14 cellular contexts compared by ENCODE assay signal in the genomic region with DNA sequence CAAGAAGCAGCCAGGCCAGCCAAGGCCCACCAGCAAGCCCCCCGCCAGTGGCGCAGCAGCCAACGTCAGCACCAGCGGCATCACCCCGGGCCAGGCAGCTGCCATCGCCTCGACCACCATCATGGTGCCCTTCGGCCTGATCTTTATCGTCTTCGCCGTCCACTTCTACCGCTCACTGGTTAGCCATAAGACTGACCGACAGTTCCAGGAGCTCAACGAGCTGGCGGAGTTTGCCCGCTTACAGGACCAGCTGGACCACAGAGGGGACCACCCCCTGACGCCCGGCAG. TPM values are rescaled to one million over a fixed set of nuclear protein-coding genes. Genes with fewer than 3 reads are reported as not detected.
DNase-seq lines count a peak whose midpoint lies in the region; ATAC-seq and TF ChIP-seq lines count a peak whose summit lies in the region.
"Had no signal": no experiment of that assay in that cellular context is flagged by ENCODE, and none has a peak within 500 bp of the region (broad histone marks: within the 10 kb centered on the region; RNA-seq: fewer than 3 reads in every experiment).

No MANE protein-coding gene starts in this region.

- H3K27ac Mint-ChIP-seq in activated T-cell treated with anti-CD3 and anti-CD28 coated beads, Interleukin-2, amount 50 U/mL, for 24 hours = peak overlapping the region; percentile 83
- H3K27ac Mint-ChIP-seq in CD4-positive, alpha-beta T cell = peak overlapping the region; percentile 42
- H3K27ac Mint-ChIP-seq in endodermal cell = peak overlapping the region; percentile 26
- H3K27ac Mint-ChIP-seq in activated CD4-positive, alpha-beta memory T cell treated with anti-CD3 and anti-CD28 coated beads for 36 hours = no peak overlapping the region

- 94 to 97% methylated on average over 14 to 18 of the region's 18 CpGs for WGBS in endodermal cell (ENCODE audit: insufficient coverage in 1 of 2, insufficient read length in 1 of 2), 2 experiments

- TF ChIP-seq CTCF in CD4-positive, alpha-beta T cell (IDR thresholded peaks at IDR 0.05) = no peak
- no peak for TF ChIP-seq CTCF in RWPE1 (conservative IDR thresholded peaks at IDR 0.05; ENCODE audit: low read depth)
- no peak for TF ChIP-seq CTCF in endodermal cell (conservative IDR thresholded peaks at IDR 0.05)

- no peaks in the 10 kb centered on the region for H3K27me3 Mint-ChIP-seq in activated T-cell treated with anti-CD3 and anti-CD28 coated beads, Interleukin-2, amount 50 U/mL, for 24 hours
- no peaks in the 10 kb centered on the region for H3K27me3 Mint-ChIP-seq in activated T-cell treated with anti-CD3 and anti-CD28 coated beads, Interleukin-2, amount 50 U/mL, for 4 hours (ENCODE audit: low read depth)
- no peaks in the 10 kb centered on the region for H3K27me3 Mint-ChIP-seq in CD4-positive, alpha-beta T cell
- H3K27me3 Mint-ChIP-seq in endodermal cell (ENCODE audit: insufficient read depth) = no peaks in the 10 kb centered on the region
- H3K27me3 Mint-ChIP-seq in activated CD4-positive, alpha-beta memory T cell treated with anti-CD3 and anti-CD28 coated beads for 36 hours = no peaks in the 10 kb centered on the region

- POLR2A ChIA-PET in CD4-positive, alpha-beta T cell (lab: Charles Lee) = interaction anchor here (1.1 to 1.2 kb wide), 2 partner anchors 15 to 27 kb away, joined by 3 read pairs; a partner anchor contains a TSS
- POLR2A ChIA-PET in RWPE1 (lab: Yijun Ruan, JAX; ENCODE audit: low non-redundant PET) = no interaction called here
- POLR2A ChIA-PET in activated CD4-positive, alpha-beta memory T cell treated with anti-CD3 and anti-CD28 coated beads for 36 hours (lab: Charles Lee) = no interaction called here

- no peaks in the 10 kb centered on the region for H3K4me1 ChIP-seq in endodermal cell (ENCODE audit: control insufficient read depth, insufficient read depth, low read length)
- H3K4me1 ChIP-seq: BE2C had no signal

- peak overlapping the region; percentile 1 for H3K27ac ChIP-seq in CD4-positive, alpha-beta T cell (ENCODE audit: low read depth, low read length)
- peak overlapping the region; percentile 8; the same call in 1 of the 2 replicates for H3K27ac ChIP-seq in RWPE1
- H3K27ac ChIP-seq in endodermal cell (ENCODE audit: low read depth, low read length) = no peak overlapping the region
- H3K27ac ChIP-seq: Peyer's patch had no signal

- peaks cover 32% of the 10 kb centered on the region for H3K36me3 ChIP-seq in endodermal cell (ENCODE audit: control insufficient read depth, insufficient read depth, low read length)

- DNase-seq in activated T-cell treated with anti-CD3 and anti-CD28 coated beads, Interleukin-2, amount 50 U/mL, for 24 hours = no peak
- no peak for DNase-seq in activated T-cell treated with anti-CD3 and anti-CD28 coated beads, Interleukin-2, amount 50 U/mL, for 4 hours
- no peak for DNase-seq in CD4-positive, alpha-beta T cell
- DNase-seq in RWPE1 (ENCODE audit: low spot score) = no peak
- DNase-seq in endodermal cell = peak; percentile 50
- no peak for DNase-seq in activated CD4-positive, alpha-beta memory T cell treated with anti-CD3 and anti-CD28 coated beads for 36 hours
- no peak for DNase-seq in NCI-H2171 treated with DMSO at 0.1 percent for 48 hours (lab: John Stamatoyannopoulos, UW)
- no peak for DNase-seq in SW480 (ENCODE audit: low spot score)
- DNase-seq: BE2C, GOT3, Kasumi-1, NCI-H187 treated with DMSO at 0.1 percent for 48 hours, Peyer's patch, SHP77 treated with DMSO at 0.1 percent for 48 hours had no signal

- no peaks in the 10 kb centered on the region for H3K9me3 Mint-ChIP-seq in activated T-cell treated with anti-CD3 and anti-CD28 coated beads, Interleukin-2, amount 50 U/mL, for 24 hours
- H3K9me3 Mint-ChIP-seq in activated T-cell treated with anti-CD3 and anti-CD28 coated beads, Interleukin-2, amount 50 U/mL, for 4 hours = no peaks in the 10 kb centered on the region
- H3K9me3 Mint-ChIP-seq in CD4-positive, alpha-beta T cell = no peaks in the 10 kb centered on the region
- peaks cover 4% of the 10 kb centered on the region for H3K9me3 Mint-ChIP-seq in endodermal cell
- no peaks in the 10 kb centered on the region for H3K9me3 Mint-ChIP-seq in activated CD4-positive, alpha-beta memory T cell treated with anti-CD3 and anti-CD28 coated beads for 36 hours

- peaks cover 28% of the 10 kb centered on the region for H3K4me1 Mint-ChIP-seq in activated T-cell treated with anti-CD3 and anti-CD28 coated beads, Interleukin-2, amount 50 U/mL, for 24 hours (ENCODE audit: low read depth)
- H3K4me1 Mint-ChIP-seq in activated T-cell treated with anti-CD3 and anti-CD28 coated beads, Interleukin-2, amount 50 U/mL, for 4 hours (ENCODE audit: low read depth) = peaks cover 28% of the 10 kb centered on the region
- peaks cover 40% of the 10 kb centered on the region for H3K4me1 Mint-ChIP-seq in CD4-positive, alpha-beta T cell (ENCODE audit: low read depth)
- no peaks in the 10 kb centered on the region for H3K4me1 Mint-ChIP-seq in endodermal cell
- peaks cover 25% of the 10 kb centered on the region for H3K4me1 Mint-ChIP-seq in activated CD4-positive, alpha-beta memory T cell treated with anti-CD3 and anti-CD28 coated beads for 36 hours (ENCODE audit: low read depth)

- no peaks in the 10 kb centered on the region for H3K9me3 ChIP-seq in CD4-positive, alpha-beta T cell (ENCODE audit: control insufficient read depth, low read length)
- no peaks in the 10 kb centered on the region for H3K9me3 ChIP-seq in endodermal cell (ENCODE audit: control insufficient read depth, low read length)
- H3K9me3 ChIP-seq: BE2C, Peyer's patch had no signal

- peaks cover 61% of the 10 kb centered on the region for H3K36me3 Mint-ChIP-seq in activated T-cell treated with anti-CD3 and anti-CD28 coated beads, Interleukin-2, amount 50 U/mL, for 24 hours (ENCODE audit: low read depth)
- H3K36me3 Mint-ChIP-seq in activated T-cell treated with anti-CD3 and anti-CD28 coated beads, Interleukin-2, amount 50 U/mL, for 4 hours (ENCODE audit: insufficient read depth) = peaks cover 11% of the 10 kb centered on the region
- peaks cover 58% of the 10 kb centered on the region for H3K36me3 Mint-ChIP-seq in CD4-positive, alpha-beta T cell (ENCODE audit: low read depth)
- H3K36me3 Mint-ChIP-seq in endodermal cell (ENCODE audit: low read depth) = peaks cover 47% of the 10 kb centered on the region
- peaks cover 20% of the 10 kb centered on the region for H3K36me3 Mint-ChIP-seq in activated CD4-positive, alpha-beta memory T cell treated with anti-CD3 and anti-CD28 coated beads for 36 hours

- CTCF ChIA-PET in CD4-positive, alpha-beta T cell (lab: Charles Lee) = no interaction called here
- CTCF ChIA-PET in RWPE1 (lab: Yijun Ruan, JAX) = no interaction called here
- CTCF ChIA-PET in activated CD4-positive, alpha-beta memory T cell treated with anti-CD3 and anti-CD28 coated beads for 36 hours (lab: Charles Lee) = interaction anchor here (0.7 to 1.1 kb wide), 2 partner anchors 27 to 40 kb away, joined by 3 read pairs; no protein-coding TSS in a partner anchor

- intact Hi-C loops in CD4-positive, alpha-beta T cell (cut with DNase I, micrococcal nuclease) = no loop called here
- intact Hi-C loops in activated CD4-positive, alpha-beta memory T cell treated with anti-CD3 and anti-CD28 coated beads for 36 hours (cut with micrococcal nuclease) = no loop called here

- no peak overlapping the region for H3K4me3 ChIP-seq in endodermal cell (ENCODE audit: low read length)
- H3K4me3 ChIP-seq: Peyer's patch had no signal

- H3K4me3 Mint-ChIP-seq in activated T-cell treated with anti-CD3 and anti-CD28 coated beads, Interleukin-2, amount 50 U/mL, for 24 hours = no peak overlapping the region
- H3K4me3 Mint-ChIP-seq in activated T-cell treated with anti-CD3 and anti-CD28 coated beads, Interleukin-2, amount 50 U/mL, for 4 hours = no peak overlapping the region
- no peak overlapping the region for H3K4me3 Mint-ChIP-seq in CD4-positive, alpha-beta T cell
- no peak overlapping the region for H3K4me3 Mint-ChIP-seq in endodermal cell
- no peak overlapping the region for H3K4me3 Mint-ChIP-seq in activated CD4-positive, alpha-beta memory T cell treated with anti-CD3 and anti-CD28 coated beads for 36 hours

- no peak overlapping the region for H3K9ac ChIP-seq in endodermal cell (ENCODE audit: extremely low read depth, low read length, poor library complexity, severe bottlenecking)

- no peaks in the 10 kb centered on the region for H3K27me3 ChIP-seq in CD4-positive, alpha-beta T cell (ENCODE audit: control insufficient read depth, insufficient read depth, low read length)
- no peaks in the 10 kb centered on the region for H3K27me3 ChIP-seq in endodermal cell (ENCODE audit: control insufficient read depth, insufficient read depth, low read length, poor library complexity, severe bottlenecking)
- H3K27me3 ChIP-seq: BE2C, Peyer's patch had no signal

- no peak for ATAC-seq in activated T-cell treated with anti-CD3 and anti-CD28 coated beads, Interleukin-2, amount 50 U/mL, for 4 hours
- ATAC-seq in CD4-positive, alpha-beta T cell (ENCODE audit: poor library complexity) = no peak

RNA-seq across cellular contexts. Expression of a gene that starts 15.0 kb away (rescaled TPM):
- 10 to 100 TPM; 46.2 to 49.8 (median 48.9) TPM for total RNA-seq in activated T-cell treated with anti-CD3 and anti-CD28 coated beads, Interleukin-2, amount 50 U/mL, for 4 hours
- total RNA-seq in CD4-positive, alpha-beta T cell = 10 to 100 TPM; 39.7 to 42.3 TPM
- 10 to 100 TPM; 35.3 to 39.2 TPM for total RNA-seq in endodermal cell
- polyA plus RNA-seq in endodermal cell (2013, experiment 1 of 2) = 11.8 TPM
- polyA plus RNA-seq in endodermal cell (2013, experiment 2 of 2) = 11.2 TPM
- 10 to 100 TPM; 41.6 to 43.2 TPM for total RNA-seq in activated CD4-positive, alpha-beta memory T cell treated with anti-CD3 and anti-CD28 coated beads for 36 hours

RNA-seq across cellular contexts. Expression of a gene that starts 28.2 kb away (rescaled TPM):
- total RNA-seq in activated T-cell treated with anti-CD3 and anti-CD28 coated beads, Interleukin-2, amount 50 U/mL, for 4 hours = 1 to 10 TPM in 2 of 3 donors, under 1 TPM in 1; 0.60 to 1.2 (median 1.2) TPM
- total RNA-seq in CD4-positive, alpha-beta T cell = 10 to 100 TPM in 1 of 2 experiments, 1 to 10 TPM in 1; 9.8 to 11.9 TPM
- 1 to 10 TPM; 1.4 to 1.6 TPM for total RNA-seq in endodermal cell
- polyA plus RNA-seq in endodermal cell (2013, experiment 1 of 2) = 0.96 TPM
- polyA plus RNA-seq in endodermal cell (2013, experiment 2 of 2) = 0.79 TPM
- total RNA-seq in activated CD4-positive, alpha-beta memory T cell treated with anti-CD3 and anti-CD28 coated beads for 36 hours = 1 to 10 TPM; 2.7 to 3.7 TPM
- total RNA-seq: Peyer's patch had no signal
